ENCODE assay signal across 7 cellular contexts in genomic region chr10:24841530-24841929, GRCh38.
"Had no signal": no experiment of that assay in that cellular context is flagged by ENCODE, and none has a peak within 500 bp of the region (broad histone marks: within the 10 kb centered on the region; RNA-seq: fewer than 3 reads in every experiment).

No MANE protein-coding gene starts in this region.

- H3K27ac ChIP-seq: HL-60 had no signal

- ATAC-seq: HepG2, K562 had no signal

- H3K27ac Mint-ChIP-seq: IgD-negative memory B cell had no signal

- FAIRE-seq: HepG2, K562 had no signal

- H3K4me3 ChIP-seq: K562 had no signal

- H3K27me3 Mint-ChIP-seq: IgD-negative memory B cell had no signal

- H3K4me3 Mint-ChIP-seq: IgD-negative memory B cell had no signal

- DNase-seq: IMR-90, KBM-7, KG1 had no signal
